ENCODE assay signal across 8 cellular contexts in the genomic region with DNA sequence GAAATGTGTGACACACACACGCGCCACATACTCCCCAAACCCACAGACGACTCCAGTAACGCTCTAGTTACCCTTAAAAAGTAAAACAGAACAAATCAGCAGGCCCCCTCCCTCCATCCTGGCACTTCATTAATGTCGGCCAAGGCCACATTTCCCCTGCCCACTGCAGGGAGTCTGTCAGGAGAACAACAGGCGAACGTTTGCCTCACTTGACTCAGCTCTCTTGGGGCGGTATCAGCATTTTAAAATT. TPM values are rescaled to one million over a fixed set of nuclear protein-coding genes. Genes with fewer than 3 reads are reported as not detected.
DNase-seq lines count a peak whose midpoint lies in the region; ATAC-seq and TF ChIP-seq lines count a peak whose summit lies in the region.

No MANE protein-coding gene starts in this region.

- no peaks in the 10 kb centered on the region for H3K9me3 Mint-ChIP-seq in activated naive CD8-positive, alpha-beta T cell treated with anti-CD3 and anti-CD28 coated beads, Interleukin-2, amount 50 U/mL, for 24 hours

- WGBS in liver = 4% methylated on average over 8 of the region's 8 CpGs

- H3K36me3 ChIP-seq in BLaER1 treated with 17β-estradiol and CSF1 and Interleukin-3, amounts not matched to agents 10 nM and 100 nM = no peaks in the 10 kb centered on the region
- no peaks in the 10 kb centered on the region for H3K36me3 ChIP-seq in liver (ENCODE audit: control insufficient read depth in 4 of 4, insufficient read depth in 3 of 4, low read depth in 1 of 4, low read length in 3 of 4)
- H3K36me3 ChIP-seq in upper lobe of right lung = no peaks in the 10 kb centered on the region

- peak overlapping the region in 9 of 11 experiments; percentile 4 to 57 (median 37); a peak in 13 of 22 replicates for H3K27ac ChIP-seq in BLaER1 treated with 17β-estradiol and CSF1 and Interleukin-3, amounts not matched to agents 10 nM and 100 nM
- H3K27ac ChIP-seq in liver (ENCODE audit: low read depth in 1 of 2, low read length in 2 of 2) = peak overlapping the region; percentile 55 to 71
- H3K27ac ChIP-seq in upper lobe of right lung = peak overlapping the region; percentile 79

- peaks cover 20 to 32% (median 27%) of the 10 kb centered on the region in 10 experiments for H3K4me1 ChIP-seq in BLaER1 treated with 17β-estradiol and CSF1 and Interleukin-3, amounts not matched to agents 10 nM and 100 nM
- H3K4me1 ChIP-seq in liver (ENCODE audit: control insufficient read depth in 4 of 4, insufficient read depth in 4 of 4, low read length in 3 of 4) = peaks cover 0 to 20% (median 14%) of the 10 kb centered on the region in 4 donors
- peaks cover 19% of the 10 kb centered on the region for H3K4me1 ChIP-seq in upper lobe of right lung

- H3K9ac ChIP-seq in BLaER1 treated with 17β-estradiol and CSF1 and Interleukin-3, amounts not matched to agents 10 nM and 100 nM = peak overlapping the region; percentile 35 to 71 (median 62); a peak in 20 of 22 replicates
- H3K9ac ChIP-seq in liver (ENCODE audit: low read depth in 1 of 2, low read length in 2 of 2) = peak overlapping the region; percentile 47 to 66

- peaks cover 0 to 13% (median 0%) of the 10 kb centered on the region in 11 experiments; a peak in 3 of 22 replicates for H4K20me1 ChIP-seq in BLaER1 treated with 17β-estradiol and CSF1 and Interleukin-3, amounts not matched to agents 10 nM and 100 nM

- CTCF ChIA-PET in HEK293T (lab: Yijun Ruan, JAX) = interaction anchor here (1.4 kb wide), 1 partner anchor 132 kb away, joined by 7 read pairs; a partner anchor contains a TSS

- H3K27me3 ChIP-seq in BLaER1 treated with 17β-estradiol and CSF1 and Interleukin-3, amounts not matched to agents 10 nM and 100 nM = peaks cover 20 to 34% (median 29%) of the 10 kb centered on the region in 11 experiments
- H3K27me3 ChIP-seq in liver (ENCODE audit: control insufficient read depth in 4 of 4, insufficient read depth in 4 of 4, low read length in 3 of 4) = no peaks in the 10 kb centered on the region
- H3K27me3 ChIP-seq in upper lobe of right lung = no peaks in the 10 kb centered on the region

- no peak for DNase-seq in HEK293T (ENCODE audit: extremely low spot score)
- DNase-seq in activated naive CD8-positive, alpha-beta T cell treated with anti-CD3 and anti-CD28 coated beads, Interleukin-2, amount 50 U/mL, for 24 hours = no peak
- DNase-seq in upper lobe of right lung = no peak
- no peak for DNase-seq in OCI-M1 (lab: John Stamatoyannopoulos, UW)
- DNase-seq in 8988T = no peak

- peak overlapping the region; percentile 51 to 73 (median 65) for H3K4me3 ChIP-seq in BLaER1 treated with 17β-estradiol and CSF1 and Interleukin-3, amounts not matched to agents 10 nM and 100 nM
- H3K4me3 ChIP-seq in liver (ENCODE audit: low read depth in 1 of 3, low read length in 3 of 3) (peak overlapping the region; percentile 64 to 93 (median 88)), upper lobe of right lung (peak overlapping the region; percentile 64)

- peaks cover 23% of the 10 kb centered on the region for H3K27me3 Mint-ChIP-seq in activated naive CD8-positive, alpha-beta T cell treated with anti-CD3 and anti-CD28 coated beads, Interleukin-2, amount 50 U/mL, for 24 hours

- H3K36me3 Mint-ChIP-seq in activated naive CD8-positive, alpha-beta T cell treated with anti-CD3 and anti-CD28 coated beads, Interleukin-2, amount 50 U/mL, for 24 hours (ENCODE audit: low read depth) = no peaks in the 10 kb centered on the region

- peak overlapping the region; percentile 78 for H3K4me3 Mint-ChIP-seq in activated naive CD8-positive, alpha-beta T cell treated with anti-CD3 and anti-CD28 coated beads, Interleukin-2, amount 50 U/mL, for 24 hours

- peak; percentile 3 for ATAC-seq in activated naive CD8-positive, alpha-beta T cell treated with anti-CD3 and anti-CD28 coated beads, Interleukin-2, amount 50 U/mL, for 24 hours
- ATAC-seq in upper lobe of right lung (no peak), HG03108 (IDR thresholded peaks at IDR 0.05; ENCODE audit: unreplicated experiment) (no peak)

- POLR2A ChIA-PET in HEK293T (lab: Yijun Ruan, JAX) = interaction anchor here (0.8 to 1.4 kb wide), 7 partner anchors 12 to 104 kb away, joined by 3 to 5 read pairs (median 3); no protein-coding TSS in a partner anchor

- H3K4me1 Mint-ChIP-seq in activated naive CD8-positive, alpha-beta T cell treated with anti-CD3 and anti-CD28 coated beads, Interleukin-2, amount 50 U/mL, for 24 hours = peaks cover 22% of the 10 kb centered on the region

- no peak for TF ChIP-seq RAD21 in liver (IDR thresholded peaks at IDR 0.05)

- TF ChIP-seq CTCF in liver (IDR thresholded peaks at IDR 0.05; ENCODE audit: low read depth, low read length, missing input control) (no peak), upper lobe of right lung (IDR thresholded peaks at IDR 0.05) (no peak)

- no peaks in the 10 kb centered on the region for H3K9me3 ChIP-seq in BLaER1 treated with 17β-estradiol and CSF1 and Interleukin-3, amounts not matched to agents 10 nM and 100 nM (replicated peaks in 1 of 11)
- H3K9me3 ChIP-seq in liver (ENCODE audit: control insufficient read depth in 4 of 4, low read length in 3 of 4) (no peaks in the 10 kb centered on the region), upper lobe of right lung (no peaks in the 10 kb centered on the region)

- intact Hi-C loops in upper lobe of right lung (cut with DNase I) = no loop called here

- peak overlapping the region; percentile 90 to 99 (median 96) for H3K4me2 ChIP-seq in BLaER1 treated with 17β-estradiol and CSF1 and Interleukin-3, amounts not matched to agents 10 nM and 100 nM

- no peak overlapping the region for H3K27ac Mint-ChIP-seq in activated naive CD8-positive, alpha-beta T cell treated with anti-CD3 and anti-CD28 coated beads, Interleukin-2, amount 50 U/mL, for 24 hours

TF ChIP-seq in HEK293T, 16 proteins besides CTCF, POLR2A, EP300 and RAD21:
- TF ChIP-seq HDGF (IDR thresholded peaks at IDR 0.05; ENCODE audit: borderline replicate concordance) = no peak
- TF ChIP-seq L3MBTL2 (conservative IDR thresholded peaks at IDR 0.05) = peak; percentile 35; the same call in 1 of the 2 replicates
- TF ChIP-seq FOXM1 (IDR thresholded peaks at IDR 0.05; ENCODE audit: borderline replicate concordance) = no peak
- TF ChIP-seq, protein P1, sequence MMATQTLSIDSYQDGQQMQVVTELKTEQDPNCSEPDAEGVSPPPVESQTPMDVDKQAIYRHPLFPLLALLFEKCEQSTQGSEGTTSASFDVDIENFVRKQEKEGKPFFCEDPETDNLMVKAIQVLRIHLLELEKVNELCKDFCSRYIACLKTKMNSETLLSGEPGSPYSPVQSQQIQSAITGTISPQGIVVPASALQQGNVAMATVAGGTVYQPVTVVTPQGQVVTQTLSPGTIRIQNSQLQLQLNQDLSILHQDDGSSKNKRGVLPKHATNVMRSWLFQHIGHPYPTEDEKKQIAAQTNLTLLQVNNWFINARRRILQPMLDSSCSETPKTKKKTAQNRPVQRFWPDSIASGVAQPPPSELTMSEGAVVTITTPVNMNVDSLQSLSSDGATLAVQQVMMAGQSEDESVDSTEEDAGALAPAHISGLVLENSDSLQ (IDR thresholded peaks at IDR 0.05) = no peak

TF ChIP-seq in liver, 16 proteins besides CTCF, POLR2A, EP300 and RAD21:
- TF ChIP-seq FOXA1 (IDR thresholded peaks at IDR 0.05) (no peak), GABPA (IDR thresholded peaks at IDR 0.05 in 1 of 2, conservative IDR thresholded peaks at IDR 0.05 in 1 of 2) (no peak), HNF4A (conservative IDR thresholded peaks at IDR 0.05) (no peak), RXRA (IDR thresholded peaks at IDR 0.05) (no peak), FOXA2 (IDR thresholded peaks at IDR 0.05) (no peak)

RNA-seq across cellular contexts. Expression of a gene that starts 0.7 kb away (rescaled TPM):
- total RNA-seq in liver (1 to 10 TPM; 1.3 to 3.8 TPM), upper lobe of right lung (18.4 TPM)
- under 1 TPM; 0.50 to 0.76 TPM for polyA plus RNA-seq in liver
